In genomic region chr2:204341887-204342276, GRCh38 we compare ENCODE assay signal across 36 cellular contexts.
"Had no signal": no experiment of that assay in that cellular context is flagged by ENCODE, and none has a peak within 500 bp of the region (broad histone marks: within the 10 kb centered on the region; RNA-seq: fewer than 3 reads in every experiment).

No MANE protein-coding gene starts in this region.

- ATAC-seq: activated CD8-positive, alpha-beta T cell treated with anti-CD3 and anti-CD28 coated beads for 36 hours; activated naive CD8-positive, alpha-beta T cell treated with anti-CD3 and anti-CD28 coated beads, Interleukin-2, amount 50 U/mL, for 24 hours had no signal

- H3K4me1 ChIP-seq: ascending aorta had no signal

- H3K4me1 Mint-ChIP-seq: activated B cell treated with CpG ODN at 0.5 μM for 24 hours; activated CD4-positive, alpha-beta T cell treated with anti-CD3 and anti-CD28 coated beads, Interleukin-2, amount 10 ng/mL, durations not matched to agents 24 days and 14 days; activated naive CD4-positive, alpha-beta T cell treated with anti-CD3 and anti-CD28 coated beads, Interleukin-2, amount 10 ng/mL, durations not matched to agents 7 days and 5 days; activated naive CD4-positive, alpha-beta T cell treated with anti-CD3 and anti-CD28 coated beads, Interleukin-2, amount 50 U/mL, for 24 hours; activated naive CD8-positive, alpha-beta T cell treated with anti-CD3 and anti-CD28 coated beads, Interleukin-2, amount 10 ng/mL, durations not matched to agents 7 days and 5 days; activated naive CD8-positive, alpha-beta T cell treated with anti-CD3 and anti-CD28 coated beads, Interleukin-2, amount 50 U/mL, for 24 hours; central memory CD8-positive, alpha-beta T cell had no signal

- H3K27ac ChIP-seq: ascending aorta, cardiac muscle cell, VCaP had no signal

- H3K9me3 ChIP-seq: ascending aorta had no signal

- H3K9me3 Mint-ChIP-seq: activated B cell treated with CpG ODN at 0.5 μM for 24 hours; activated CD4-positive, alpha-beta memory T cell treated with anti-CD3 and anti-CD28 coated beads for 36 hours; activated CD4-positive, alpha-beta T cell treated with anti-CD3 and anti-CD28 coated beads, Interleukin-2, amount 10 ng/mL, durations not matched to agents 24 days and 14 days; activated CD8-positive, alpha-beta T cell treated with anti-CD3 and anti-CD28 coated beads for 36 hours; activated naive CD4-positive, alpha-beta T cell treated with anti-CD3 and anti-CD28 coated beads, Interleukin-2, amount 10 ng/mL, durations not matched to agents 7 days and 5 days; activated naive CD4-positive, alpha-beta T cell treated with anti-CD3 and anti-CD28 coated beads, Interleukin-2, amount 50 U/mL, for 24 hours; activated naive CD8-positive, alpha-beta T cell treated with anti-CD3 and anti-CD28 coated beads, Interleukin-2, amount 10 ng/mL, durations not matched to agents 7 days and 5 days; activated naive CD8-positive, alpha-beta T cell treated with anti-CD3 and anti-CD28 coated beads, Interleukin-2, amount 50 U/mL, for 24 hours; activated T-helper 2 cell treated with anti-CD3 and anti-CD28 coated beads, Interferon-gamma antibody, Interleukin-2, Interleukin-4, amounts not matched to agents 10 μg/mL and 5 μg/mL and 100 μg/mL, durations not matched to agents 14 hours and 24 hours and 36 hours; central memory CD8-positive, alpha-beta T cell; T-helper 1 cell treated with Interleukin-12 subunit alpha and Interleukin-12 subunit beta and Interleukin-4 antibody, amounts not matched to agents 30 μg/mL and 1 μg/mL, for 36 hours; T-helper 2 cell treated with Interferon-gamma antibody and Interleukin-4, amounts not matched to agents 5 μg/mL and 100 μg/mL, for 36 hours had no signal

- H3K36me3 Mint-ChIP-seq: activated CD4-positive, alpha-beta memory T cell treated with anti-CD3 and anti-CD28 coated beads for 36 hours; activated naive CD4-positive, alpha-beta T cell treated with anti-CD3 and anti-CD28 coated beads, Interleukin-2, amount 10 ng/mL, durations not matched to agents 7 days and 5 days; activated naive CD4-positive, alpha-beta T cell treated with anti-CD3 and anti-CD28 coated beads, Interleukin-2, amount 50 U/mL, for 24 hours; activated naive CD8-positive, alpha-beta T cell; activated naive CD8-positive, alpha-beta T cell treated with anti-CD3 and anti-CD28 coated beads, Interleukin-2, amount 10 ng/mL, durations not matched to agents 7 days and 5 days had no signal

- FAIRE-seq: bronchial epithelial cell, TTC549 had no signal

- H3K36me3 ChIP-seq: ascending aorta, cardiac muscle cell had no signal

- H3K27me3 ChIP-seq: ascending aorta, cardiac muscle cell had no signal

- DNase-seq: activated B cell treated with CpG ODN at 0.5 μM for 24 hours; activated CD4-positive, alpha-beta memory T cell treated with anti-CD3 and anti-CD28 coated beads for 36 hours; activated CD4-positive, alpha-beta T cell treated with anti-CD3 and anti-CD28 coated beads for 4 hours; activated CD4-positive, alpha-beta T cell treated with anti-CD3 and anti-CD28 coated beads, Interleukin-2, amount 10 ng/mL, durations not matched to agents 24 days and 14 days; activated CD4-positive, alpha-beta T cell treated with anti-CD3 and anti-CD28 coated beads, Interleukin-2, amount 50 U/mL, for 1 hour; activated CD4-positive, alpha-beta T cell treated with anti-CD3 and anti-CD28 coated beads, Interleukin-2, amount 50 U/mL, for 4 hours; activated CD4-positive, CD25-positive, alpha-beta regulatory T cell treated with anti-CD3 and anti-CD28 coated beads, Interleukin-2, amount 50 U/mL, for 72 hours; activated CD8-positive, alpha-beta memory T cell treated with anti-CD3 and anti-CD28 coated beads, Interleukin-2, amount 50 U/mL, for 4 hours; activated CD8-positive, alpha-beta T cell treated with anti-CD3 and anti-CD28 coated beads for 36 hours; activated effector memory CD4-positive, alpha-beta T cell treated with Interleukin-2 at 50 U/mL for 16 hours; activated gamma-delta T cell; activated naive CD4-positive, alpha-beta T cell treated with anti-CD3 and anti-CD28 coated beads, Interleukin-2, amount 10 ng/mL, durations not matched to agents 7 days and 5 days; activated naive CD4-positive, alpha-beta T cell treated with Interleukin-2 at 50 U/mL for 16 hours; activated naive CD8-positive, alpha-beta T cell treated with anti-CD3 and anti-CD28 coated beads, Interleukin-2, amount 10 ng/mL, durations not matched to agents 7 days and 5 days; activated naive CD8-positive, alpha-beta T cell treated with anti-CD3 and anti-CD28 coated beads, Interleukin-2, amount 50 U/mL, for 24 hours; activated T-cell treated with anti-CD3 and anti-CD28 coated beads for 4 hours; activated T-cell treated with anti-CD3 and anti-CD28 coated beads, Interleukin-2, amount 50 U/mL, for 1 hour; activated T-cell treated with anti-CD3 and anti-CD28 coated beads, Interleukin-2, amount 50 U/mL, for 48 hours; amygdala; anterior cingulate cortex; caudate nucleus; cerebellar nuclear complex; T-helper 1 cell; T-helper 2 cell; T-helper 9 cell had no signal

- H3K4me3 Mint-ChIP-seq: activated B cell treated with CpG ODN at 0.5 μM for 24 hours; activated CD4-positive, alpha-beta memory T cell treated with anti-CD3 and anti-CD28 coated beads for 36 hours; activated CD4-positive, alpha-beta T cell treated with anti-CD3 and anti-CD28 coated beads, Interleukin-2, amount 10 ng/mL, durations not matched to agents 24 days and 14 days; activated CD8-positive, alpha-beta T cell treated with anti-CD3 and anti-CD28 coated beads for 36 hours; activated naive CD4-positive, alpha-beta T cell treated with anti-CD3 and anti-CD28 coated beads, Interleukin-2, amount 10 ng/mL, durations not matched to agents 7 days and 5 days; activated naive CD4-positive, alpha-beta T cell treated with anti-CD3 and anti-CD28 coated beads, Interleukin-2, amount 50 U/mL, for 24 hours; activated naive CD8-positive, alpha-beta T cell; activated naive CD8-positive, alpha-beta T cell treated with anti-CD3 and anti-CD28 coated beads, Interleukin-2, amount 10 ng/mL, durations not matched to agents 7 days and 5 days; activated naive CD8-positive, alpha-beta T cell treated with anti-CD3 and anti-CD28 coated beads, Interleukin-2, amount 50 U/mL, for 24 hours; central memory CD8-positive, alpha-beta T cell; T-helper 1 cell treated with Interleukin-12 subunit alpha and Interleukin-12 subunit beta and Interleukin-4 antibody, amounts not matched to agents 30 μg/mL and 1 μg/mL, for 36 hours; T-helper 2 cell treated with Interferon-gamma antibody and Interleukin-4, amounts not matched to agents 5 μg/mL and 100 μg/mL, for 36 hours had no signal

- H3K4me3 ChIP-seq: ascending aorta, cardiac muscle cell had no signal
